ENCODE assay signal across 11 cellular contexts in the genomic region with DNA sequence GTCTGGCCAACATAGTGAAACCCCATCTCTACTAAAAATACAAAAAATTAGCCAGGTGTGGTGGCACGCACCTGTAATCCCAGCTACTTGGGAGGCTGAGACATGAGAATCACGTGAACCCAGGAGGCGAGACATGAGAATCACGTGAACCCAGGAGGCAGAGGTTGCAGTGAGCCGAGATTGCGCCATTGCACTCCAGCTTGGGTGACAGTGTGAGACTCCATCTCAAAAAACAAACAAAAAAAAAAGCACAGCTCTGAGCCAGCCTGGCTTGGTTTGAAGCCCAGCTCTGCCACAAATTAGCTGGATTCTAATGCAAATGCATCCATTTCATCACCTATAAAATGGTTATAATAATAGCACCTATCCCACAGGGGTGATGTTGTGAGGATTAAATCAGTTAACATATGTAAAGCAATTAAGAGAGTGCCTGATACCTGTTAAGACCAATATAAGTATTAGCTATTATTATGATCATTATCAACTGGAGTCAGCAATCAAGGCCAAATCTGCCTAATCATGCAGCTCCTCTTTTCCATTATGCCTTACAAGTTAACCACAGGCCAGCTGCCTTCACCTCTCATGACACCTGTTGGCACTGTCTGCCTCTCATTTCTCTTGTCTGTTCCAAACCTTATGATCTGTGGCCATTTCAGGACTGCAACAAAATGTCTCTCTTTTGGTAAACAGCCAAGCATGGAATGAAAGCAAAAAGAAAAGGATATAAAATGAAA. TPM values are rescaled to one million over a fixed set of nuclear protein-coding genes. Genes with fewer than 3 reads are reported as not detected.
DNase-seq lines count a peak whose midpoint lies in the region; ATAC-seq and TF ChIP-seq lines count a peak whose summit lies in the region.
"Had no signal": no experiment of that assay in that cellular context is flagged by ENCODE, and none has a peak within 500 bp of the region (broad histone marks: within the 10 kb centered on the region; RNA-seq: fewer than 3 reads in every experiment).

No MANE protein-coding gene starts in this region.

- CTCF ChIA-PET in activated CD4-positive, alpha-beta T cell treated with anti-CD3 and anti-CD28 coated beads for 36 hours (lab: Charles Lee) = interaction anchor here (0.7 to 18.6 kb wide), 12 partner anchors 11 to 69 kb away, joined by 3 to 280 read pairs (median 4); no protein-coding TSS in a partner anchor

- no peaks in the 10 kb centered on the region for H3K36me3 Mint-ChIP-seq in activated CD4-positive, alpha-beta T cell treated with anti-CD3 and anti-CD28 coated beads for 36 hours (ENCODE audit: low read depth)
- H3K36me3 Mint-ChIP-seq in activated naive CD8-positive, alpha-beta T cell = no peaks in the 10 kb centered on the region
- no peaks in the 10 kb centered on the region for H3K36me3 Mint-ChIP-seq in neural crest cell (ENCODE audit: low read depth)
- H3K36me3 Mint-ChIP-seq: mesothelial cell of epicardium had no signal

- peak overlapping the region; percentile 95 for H3K4me3 Mint-ChIP-seq in activated CD4-positive, alpha-beta T cell treated with anti-CD3 and anti-CD28 coated beads for 36 hours
- H3K4me3 Mint-ChIP-seq in activated naive CD8-positive, alpha-beta T cell = peak overlapping the region; percentile 98
- H3K4me3 Mint-ChIP-seq in neural crest cell = peak overlapping the region; percentile 95

- DNase-seq in activated CD4-positive, alpha-beta T cell treated with anti-CD3 and anti-CD28 coated beads for 36 hours = no peak
- no peak for DNase-seq in activated CD4-positive, alpha-beta T cell treated with anti-CD3 and anti-CD28 coated beads for 48 hours
- DNase-seq in neural crest cell (ENCODE audit: low read depth, low spot score) (no peak), putamen (ENCODE audit: low spot score) (no peak), NCI-H1092 (lab: John Stamatoyannopoulos, UW) (no peak), LoVo (ENCODE audit: low spot score) (no peak)
- DNase-seq: stimulated activated CD4-positive, alpha-beta T cell treated with anti-CD3 and anti-CD28 coated beads, Interleukin-15, amount 100 ng/mL, for 24 hours had no signal

- ATAC-seq in activated CD4-positive, alpha-beta T cell treated with anti-CD3 and anti-CD28 coated beads for 36 hours = no peak
- ATAC-seq: Right ventricle myocardium inferior had no signal

- peaks cover 58% of the 10 kb centered on the region for H3K4me1 Mint-ChIP-seq in activated CD4-positive, alpha-beta T cell treated with anti-CD3 and anti-CD28 coated beads for 36 hours
- H3K4me1 Mint-ChIP-seq in activated naive CD8-positive, alpha-beta T cell (ENCODE audit: low read depth) = peaks cover 62% of the 10 kb centered on the region
- H3K4me1 Mint-ChIP-seq in neural crest cell = peaks cover 24% of the 10 kb centered on the region

- peaks cover 16% of the 10 kb centered on the region for H4K20me1 ChIP-seq in Loucy (ENCODE audit: insufficient read depth, low read length, poor library complexity, severe bottlenecking)

- H3K27ac Mint-ChIP-seq in activated CD4-positive, alpha-beta T cell treated with anti-CD3 and anti-CD28 coated beads for 36 hours = no peak overlapping the region
- peak overlapping the region; percentile 94 for H3K27ac Mint-ChIP-seq in activated naive CD8-positive, alpha-beta T cell
- no peak overlapping the region for H3K27ac Mint-ChIP-seq in neural crest cell (ENCODE audit: unreplicated experiment)
- H3K27ac Mint-ChIP-seq: mesothelial cell of epicardium had no signal

- H3K27me3 Mint-ChIP-seq in activated CD4-positive, alpha-beta T cell treated with anti-CD3 and anti-CD28 coated beads for 36 hours = no peaks in the 10 kb centered on the region
- H3K27me3 Mint-ChIP-seq in activated naive CD8-positive, alpha-beta T cell = no peaks in the 10 kb centered on the region
- H3K27me3 Mint-ChIP-seq in neural crest cell (ENCODE audit: low read depth) = peaks cover 12% of the 10 kb centered on the region

- no peaks in the 10 kb centered on the region for H3K27me3 ChIP-seq in Loucy (ENCODE audit: insufficient read depth, low read length, poor library complexity, severe bottlenecking)

- H3K9me2 ChIP-seq in Loucy (replicated peaks; ENCODE audit: low read depth, low read length) = no peaks in the 10 kb centered on the region

- POLR2A ChIA-PET in activated CD4-positive, alpha-beta T cell treated with anti-CD3 and anti-CD28 coated beads for 36 hours (lab: Charles Lee) = no interaction called here

- H3K9ac ChIP-seq in Loucy (ENCODE audit: low read depth, low read length, poor library complexity, severe bottlenecking) = peak overlapping the region; percentile 87

- H3K79me2 ChIP-seq in Loucy (ENCODE audit: insufficient read depth, low read length) = peaks cover 62% of the 10 kb centered on the region

- TF ChIP-seq CTCF in Loucy (conservative IDR thresholded peaks at IDR 0.05; ENCODE audit: low read length) (no peak), neural crest cell (conservative IDR thresholded peaks at IDR 0.05) (no peak)

- H3K9me3 ChIP-seq in Loucy (ENCODE audit: insufficient read depth, low read depth, low read length) = no peaks in the 10 kb centered on the region

- peaks cover 61% of the 10 kb centered on the region for H3K4me1 ChIP-seq in Loucy (ENCODE audit: insufficient read depth, low read length, poor library complexity, severe bottlenecking)

- H3K36me3 ChIP-seq in Loucy (ENCODE audit: insufficient read depth, low read length) = no peaks in the 10 kb centered on the region

- H3K9me3 Mint-ChIP-seq in activated CD4-positive, alpha-beta T cell treated with anti-CD3 and anti-CD28 coated beads for 36 hours (ENCODE audit: low read depth) = no peaks in the 10 kb centered on the region
- no peaks in the 10 kb centered on the region for H3K9me3 Mint-ChIP-seq in activated naive CD8-positive, alpha-beta T cell (ENCODE audit: low read depth)
- H3K9me3 Mint-ChIP-seq in neural crest cell = no peaks in the 10 kb centered on the region
- H3K9me3 Mint-ChIP-seq: mesothelial cell of epicardium had no signal

- peak overlapping the region; percentile 67 for H3K4me2 ChIP-seq in Loucy (ENCODE audit: low read depth, low read length, poor library complexity, severe bottlenecking)

- H3K4me3 ChIP-seq in Loucy (ENCODE audit: low read length, poor library complexity, severe bottlenecking) = peak overlapping the region; percentile 92

- no peak overlapping the region for H2AFZ ChIP-seq in Loucy (ENCODE audit: low read length)

- intact Hi-C loops in activated CD4-positive, alpha-beta T cell treated with anti-CD3 and anti-CD28 coated beads for 36 hours (cut with DNase I, micrococcal nuclease) = no loop called here

- H3F3A ChIP-seq in Loucy (ENCODE audit: low read depth) = peaks cover under 1% of the 10 kb centered on the region; the same call in 1 of the 2 replicates

RNA-seq across cellular contexts. Expression of a gene that starts 2.1 kb away (rescaled TPM):
- total RNA-seq in activated CD4-positive, alpha-beta T cell treated with anti-CD3 and anti-CD28 coated beads for 36 hours = 10 to 100 TPM; 20.4 to 24.0 TPM
- total RNA-seq in neural crest cell = 11.0 and 13.6 TPM in 2 replicates

RNA-seq across cellular contexts. Expression of a gene that starts 48.8 kb away (rescaled TPM):
- total RNA-seq in activated CD4-positive, alpha-beta T cell treated with anti-CD3 and anti-CD28 coated beads for 36 hours = 1 to 10 TPM; 2.3 to 2.4 TPM
- total RNA-seq in neural crest cell = 3.4 and 4.7 TPM in 2 replicates
